8 cellular contexts compared by ENCODE assay signal in the genomic region with DNA sequence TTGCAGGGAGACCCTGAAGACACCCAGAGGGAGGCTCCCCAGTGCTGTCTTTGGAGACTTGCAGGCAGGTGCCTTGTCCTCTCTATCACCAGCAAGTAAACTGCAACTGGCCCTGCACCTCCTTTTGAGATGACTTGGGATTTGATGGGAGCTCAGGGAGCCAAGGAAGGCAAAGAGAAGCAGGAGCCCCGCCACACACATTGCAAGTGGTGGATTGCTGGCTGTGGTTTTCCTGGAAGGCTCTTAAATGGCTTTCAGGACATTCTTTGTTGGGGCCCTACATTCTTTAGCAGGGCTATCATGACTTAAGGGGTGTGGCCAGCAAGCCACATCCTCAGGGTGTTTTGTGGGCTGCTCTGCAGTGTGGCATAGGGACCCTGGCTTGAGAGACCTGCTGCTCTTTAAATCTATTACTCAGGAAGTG. TPM values are rescaled to one million over a fixed set of nuclear protein-coding genes. Genes with fewer than 3 reads are reported as not detected.
A peak's percentile ranks its signal among the peaks of the same experiment; 100 is the strongest.
DNase-seq lines count a peak whose midpoint lies in the region; ATAC-seq and TF ChIP-seq lines count a peak whose summit lies in the region.

No MANE protein-coding gene starts in this region.

- H3K4me1 ChIP-seq in KMS-11 (ENCODE audit: low read depth, poor library complexity, severe bottlenecking) (peaks cover 74% of the 10 kb centered on the region), lower lobe of right lung (peaks cover 25% of the 10 kb centered on the region), left ventricle myocardium inferior (no peaks in the 10 kb centered on the region)

- peaks cover 1% of the 10 kb centered on the region for H3K36me3 Mint-ChIP-seq in activated CD4-positive, alpha-beta T cell treated with anti-CD3 and anti-CD28 coated beads for 36 hours (ENCODE audit: low read depth)
- H3K36me3 Mint-ChIP-seq in activated T-helper 2 cell treated with anti-CD3 and anti-CD28 coated beads, Interferon-gamma antibody, Interleukin-2, Interleukin-4, amounts not matched to agents 10 μg/mL and 5 μg/mL and 100 μg/mL, durations not matched to agents 14 hours and 24 hours and 36 hours (ENCODE audit: low read depth) = peaks cover 17% of the 10 kb centered on the region

- DNase-seq in activated CD4-positive, alpha-beta T cell treated with anti-CD3 and anti-CD28 coated beads for 36 hours = peak; percentile 30
- no peak for DNase-seq in activated CD4-positive, alpha-beta T cell treated with anti-CD3 and anti-CD28 coated beads, Interleukin-2, amount 50 U/mL, for 4 hours
- DNase-seq in activated T-helper 2 cell treated with anti-CD3 and anti-CD28 coated beads, Interferon-gamma antibody, Interleukin-2, Interleukin-4, amounts not matched to agents 10 μg/mL and 5 μg/mL and 100 μg/mL, durations not matched to agents 14 hours and 24 hours and 36 hours (ENCODE audit: low spot score) = peak; percentile 46
- DNase-seq in lower lobe of right lung = peak; percentile 48
- no peak for DNase-seq in left ventricle myocardium inferior
- DNase-seq in left ventricle myocardium superior = no peak

- peak; percentile 64 for ATAC-seq in activated CD4-positive, alpha-beta T cell treated with anti-CD3 and anti-CD28 coated beads for 36 hours
- ATAC-seq in lower lobe of right lung = peak; percentile 77 to 91
- no peak for ATAC-seq in HG03139 (IDR thresholded peaks at IDR 0.05; ENCODE audit: unreplicated experiment)
- ATAC-seq in left ventricle myocardium superior = no peak

- peak overlapping the region; percentile 85 for H3K4me2 ChIP-seq in KMS-11

- H3K27me3 Mint-ChIP-seq in activated CD4-positive, alpha-beta T cell treated with anti-CD3 and anti-CD28 coated beads for 36 hours = no peaks in the 10 kb centered on the region
- H3K27me3 Mint-ChIP-seq in activated T-helper 2 cell treated with anti-CD3 and anti-CD28 coated beads, Interferon-gamma antibody, Interleukin-2, Interleukin-4, amounts not matched to agents 10 μg/mL and 5 μg/mL and 100 μg/mL, durations not matched to agents 14 hours and 24 hours and 36 hours (ENCODE audit: low read depth) = peaks cover under 1% of the 10 kb centered on the region

- H3K79me2 ChIP-seq in KMS-11 (ENCODE audit: insufficient read depth, low read depth) = no peaks in the 10 kb centered on the region

- H3K27me3 ChIP-seq in KMS-11 (ENCODE audit: insufficient read depth, low read depth) (no peaks in the 10 kb centered on the region), lower lobe of right lung (ENCODE audit: low read depth) (no peaks in the 10 kb centered on the region), left ventricle myocardium inferior (ENCODE audit: low read depth) (no peaks in the 10 kb centered on the region)

- H3K27ac Mint-ChIP-seq in activated CD4-positive, alpha-beta T cell treated with anti-CD3 and anti-CD28 coated beads for 36 hours = peak overlapping the region; percentile 17
- H3K27ac Mint-ChIP-seq in activated T-helper 2 cell treated with anti-CD3 and anti-CD28 coated beads, Interferon-gamma antibody, Interleukin-2, Interleukin-4, amounts not matched to agents 10 μg/mL and 5 μg/mL and 100 μg/mL, durations not matched to agents 14 hours and 24 hours and 36 hours = no peak overlapping the region

- peak overlapping the region; percentile 11; the same call in 1 of the 2 replicates for H2AFZ ChIP-seq in KMS-11 (ENCODE audit: low read depth)

- H3K4me1 Mint-ChIP-seq in activated CD4-positive, alpha-beta T cell treated with anti-CD3 and anti-CD28 coated beads for 36 hours = peaks cover 36% of the 10 kb centered on the region
- peaks cover 49% of the 10 kb centered on the region for H3K4me1 Mint-ChIP-seq in activated T-helper 2 cell treated with anti-CD3 and anti-CD28 coated beads, Interferon-gamma antibody, Interleukin-2, Interleukin-4, amounts not matched to agents 10 μg/mL and 5 μg/mL and 100 μg/mL, durations not matched to agents 14 hours and 24 hours and 36 hours (ENCODE audit: low read depth)

- TF ChIP-seq CTCF in KMS-11 (conservative IDR thresholded peaks at IDR 0.05; ENCODE audit: low read depth, low read length) (no peak), lower lobe of right lung (IDR thresholded peaks at IDR 0.05) (no peak), left ventricle myocardium inferior (IDR thresholded peaks at IDR 0.05; ENCODE audit: borderline replicate concordance) (no peak)

- H3K4me3 ChIP-seq in KMS-11 (IDR thresholded peaks at IDR 0.05; ENCODE audit: insufficient read depth, low read depth, low read length) (peak overlapping the region; percentile 78), lower lobe of right lung (no peak overlapping the region), left ventricle myocardium inferior (no peak overlapping the region)

- H3K27ac ChIP-seq in KMS-11 = peak overlapping the region; percentile 21; the same call in 1 of the 2 replicates
- no peak overlapping the region for H3K27ac ChIP-seq in lower lobe of right lung
- H3K27ac ChIP-seq in left ventricle myocardium inferior (replicated peaks) = no peak overlapping the region

- peaks cover 9% of the 10 kb centered on the region for H3K9me3 Mint-ChIP-seq in activated CD4-positive, alpha-beta T cell treated with anti-CD3 and anti-CD28 coated beads for 36 hours (ENCODE audit: low read depth)
- H3K9me3 Mint-ChIP-seq in activated T-helper 2 cell treated with anti-CD3 and anti-CD28 coated beads, Interferon-gamma antibody, Interleukin-2, Interleukin-4, amounts not matched to agents 10 μg/mL and 5 μg/mL and 100 μg/mL, durations not matched to agents 14 hours and 24 hours and 36 hours = peaks cover 27% of the 10 kb centered on the region

- POLR2A ChIA-PET in activated CD4-positive, alpha-beta T cell treated with anti-CD3 and anti-CD28 coated beads for 36 hours (lab: Charles Lee) = no interaction called here

- CTCF ChIA-PET in activated CD4-positive, alpha-beta T cell treated with anti-CD3 and anti-CD28 coated beads for 36 hours (lab: Charles Lee) = interaction anchor here (0.6 kb wide), 2 partner anchors 309 to 368 kb away, joined by 3 to 4 read pairs; no protein-coding TSS in a partner anchor

- intact Hi-C loops in activated CD4-positive, alpha-beta T cell treated with anti-CD3 and anti-CD28 coated beads for 36 hours (cut with DNase I, micrococcal nuclease) = no loop called here
- intact Hi-C loops in activated T-helper 2 cell treated with anti-CD3 and anti-CD28 coated beads, Interferon-gamma antibody, Interleukin-2, Interleukin-4, amounts not matched to agents 10 μg/mL and 5 μg/mL and 100 μg/mL, durations not matched to agents 14 hours and 24 hours and 36 hours (cut with micrococcal nuclease) = loop anchor here (1.0 to 5.0 kb wide), 4 partner anchors 39 to 144 kb away; partner anchors contain the start of gene CDC42EP3
- intact Hi-C loops in lower lobe of right lung (cut with DNase I) (no loop called here), left ventricle myocardium inferior (cut with micrococcal nuclease) (no loop called here), left ventricle myocardium superior (cut with micrococcal nuclease) (no loop called here)

- H3K9ac ChIP-seq in KMS-11 = no peak overlapping the region

- no peaks in the 10 kb centered on the region for H4K20me1 ChIP-seq in KMS-11 (ENCODE audit: insufficient read depth)

- peaks cover 6% of the 10 kb centered on the region for H3K9me3 ChIP-seq in lower lobe of right lung
- peaks cover 17% of the 10 kb centered on the region for H3K9me3 ChIP-seq in left ventricle myocardium inferior (replicated peaks)

- no peak overlapping the region for H3K4me3 Mint-ChIP-seq in activated CD4-positive, alpha-beta T cell treated with anti-CD3 and anti-CD28 coated beads for 36 hours
- no peak overlapping the region for H3K4me3 Mint-ChIP-seq in activated T-helper 2 cell treated with anti-CD3 and anti-CD28 coated beads, Interferon-gamma antibody, Interleukin-2, Interleukin-4, amounts not matched to agents 10 μg/mL and 5 μg/mL and 100 μg/mL, durations not matched to agents 14 hours and 24 hours and 36 hours (ENCODE audit: low read depth)

- H3K36me3 ChIP-seq in KMS-11 (ENCODE audit: insufficient read depth) = no peaks in the 10 kb centered on the region
- no peaks in the 10 kb centered on the region for H3K36me3 ChIP-seq in lower lobe of right lung
- no peaks in the 10 kb centered on the region for H3K36me3 ChIP-seq in left ventricle myocardium inferior

RNA-seq across cellular contexts. Expression of gene CDC42EP3, which starts 39.9 kb away (rescaled TPM):
- total RNA-seq in activated CD4-positive, alpha-beta T cell treated with anti-CD3 and anti-CD28 coated beads for 36 hours = 10 to 100 TPM; 16.4 to 25.2 TPM
- 8.6 and 9.8 TPM in 2 replicates for total RNA-seq in activated T-helper 2 cell treated with anti-CD3 and anti-CD28 coated beads, Interferon-gamma antibody, Interleukin-2, Interleukin-4, amounts not matched to agents 10 μg/mL and 5 μg/mL and 100 μg/mL, durations not matched to agents 14 hours and 24 hours and 36 hours
- total RNA-seq in lower lobe of right lung = 73.1 TPM
- total RNA-seq in left ventricle myocardium inferior = 81.9 TPM
- total RNA-seq in left ventricle myocardium superior = 89.5 TPM

Comparison
In these comparisons a context has a peak if more than half of its experiments do, and no peak if none do; other contexts are left out.
1. DNase-seq: peak in activated CD4-positive, alpha-beta T cell treated with anti-CD3 and anti-CD28 coated beads for 36 hours (single experiment), activated T-helper 2 cell treated with anti-CD3 and anti-CD28 coated beads, Interferon-gamma antibody, Interleukin-2, Interleukin-4, amounts not matched to agents 10 μg/mL and 5 μg/mL and 100 μg/mL, durations not matched to agents 14 hours and 24 hours and 36 hours (single experiment) and lower lobe of right lung (single experiment); none in activated CD4-positive, alpha-beta T cell treated with anti-CD3 and anti-CD28 coated beads, Interleukin-2, amount 50 U/mL, for 4 hours (0 of 2), left ventricle myocardium inferior (single experiment) and left ventricle myocardium superior (single experiment).
2. ATAC-seq: peak in activated CD4-positive, alpha-beta T cell treated with anti-CD3 and anti-CD28 coated beads for 36 hours (single experiment) and lower lobe of right lung (2 of 2); none in HG03139 (single experiment) and left ventricle myocardium superior (single experiment).